In the genomic region with DNA sequence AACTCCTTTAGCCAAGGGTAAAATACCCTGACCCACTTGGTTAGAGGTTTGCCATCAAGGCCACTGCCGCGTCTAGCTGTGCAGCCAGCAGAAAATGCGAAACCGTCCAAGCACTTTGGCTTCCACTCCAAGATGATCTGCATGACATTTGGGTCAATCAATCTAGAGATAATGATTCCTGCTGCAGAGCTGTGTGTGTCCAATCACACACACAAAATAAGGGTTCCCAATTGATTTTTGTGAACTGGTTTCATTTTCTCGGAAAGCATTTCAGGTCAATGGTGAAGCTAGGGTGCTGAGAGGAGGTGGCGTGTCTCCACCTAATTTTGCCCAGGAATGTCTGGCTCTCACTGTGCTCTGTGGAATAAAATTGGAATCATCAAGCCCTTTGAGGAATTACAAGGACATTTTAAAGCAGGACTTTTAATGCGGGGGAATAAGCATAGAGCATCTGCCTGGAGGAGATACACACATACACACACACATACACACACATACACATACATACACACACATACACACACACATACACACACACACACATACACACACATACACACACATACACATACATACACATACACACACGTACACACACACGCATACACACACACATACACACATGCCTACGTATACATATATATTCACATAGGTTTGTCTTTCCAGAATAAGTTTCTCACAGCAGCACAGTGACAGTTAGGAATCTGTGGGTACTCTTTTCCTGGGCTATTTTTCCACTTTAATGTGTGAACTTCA, we compare ENCODE assay signal across 19 cellular contexts. TPM values are rescaled to one million over a fixed set of nuclear protein-coding genes. Genes with fewer than 3 reads are reported as not detected.
DNase-seq lines count a peak whose midpoint lies in the region; ATAC-seq and TF ChIP-seq lines count a peak whose summit lies in the region.
"Had no signal": no experiment of that assay in that cellular context is flagged by ENCODE, and none has a peak within 500 bp of the region (broad histone marks: within the 10 kb centered on the region; RNA-seq: fewer than 3 reads in every experiment).

No MANE protein-coding gene starts in this region.

- H3K27ac Mint-ChIP-seq in stimulated activated effector memory CD8-positive, alpha-beta T cell treated with anti-CD3 and anti-CD28 coated beads, Interleukin-12 subunit alpha, Interleukin-12 subunit beta, amount 100 ng/mL, for 72 hours: no peak overlapping the region
- H3K27ac Mint-ChIP-seq: CD4-positive, alpha-beta T cell; IgD-negative memory B cell had no signal

- no peak overlapping the region for H4K5ac ChIP-seq in IMR-90 (ENCODE audit: low read depth, low read length)

- CTCF ChIA-PET in IMR-90 (lab: Yijun Ruan, JAX): no interaction called here

- H3K4me1 Mint-ChIP-seq in stimulated activated effector memory CD8-positive, alpha-beta T cell treated with anti-CD3 and anti-CD28 coated beads, Interleukin-12 subunit alpha, Interleukin-12 subunit beta, amount 100 ng/mL, for 72 hours: no peaks in the 10 kb centered on the region
- H3K4me1 Mint-ChIP-seq: IgD-negative memory B cell had no signal

- no TSS peak for BruUV-seq in IMR-90 (replicated peaks; lab: Mats Ljungman, UMichigan)

- no peak overlapping the region for H3K27ac ChIP-seq in IMR-90 (ENCODE audit: insufficient read depth, low read length)
- H3K27ac ChIP-seq: 22Rv1, A549, C4-2B, HL-60 had no signal

- ATAC-seq in IMR-90 (ENCODE audit: low read depth) (no peak), left lobe of liver (peak; percentile 82), GM18505 (IDR thresholded peaks at IDR 0.05; ENCODE audit: unreplicated experiment) (no peak)
- ATAC-seq in stimulated activated effector memory CD8-positive, alpha-beta T cell treated with anti-CD3 and anti-CD28 coated beads, Interleukin-12 subunit alpha, Interleukin-12 subunit beta, amount 100 ng/mL, for 72 hours: no peak
- ATAC-seq: A549 had no signal

- no peak overlapping the region for H3K4me2 ChIP-seq in IMR-90 (ENCODE audit: low read depth, low read length)
- H3K4me2 ChIP-seq: A549 had no signal

- H3K9ac ChIP-seq in IMR-90 (ENCODE audit: low read depth, low read length): no peak overlapping the region

- no peak overlapping the region for H3K56ac ChIP-seq in IMR-90 (ENCODE audit: extremely low read depth, insufficient read depth, low read length)

- H2BK20ac ChIP-seq in IMR-90 (ENCODE audit: low read depth, low read length): no peak overlapping the region

- no peak overlapping the region for H2AK9ac ChIP-seq in IMR-90 (replicated peaks; ENCODE audit: low read depth, low read length, poor library complexity)

- H3K18ac ChIP-seq in IMR-90 (ENCODE audit: low read depth, low read length): no peak overlapping the region

- no peaks in the 10 kb centered on the region for H3K4me1 ChIP-seq in IMR-90 (ENCODE audit: control insufficient read depth, insufficient read depth, low read length)
- H3K4me1 ChIP-seq: A549, Caco-2 had no signal

- in situ Hi-C loops in IMR-90 (cut with MboI; ENCODE audit: low sequenced_read_pairs): no loop called here

- no peaks in the 10 kb centered on the region for H3K36me3 Mint-ChIP-seq in stimulated activated effector memory CD8-positive, alpha-beta T cell treated with anti-CD3 and anti-CD28 coated beads, Interleukin-12 subunit alpha, Interleukin-12 subunit beta, amount 100 ng/mL, for 72 hours
- H3K36me3 Mint-ChIP-seq: IgD-negative memory B cell had no signal

- no peak for TF ChIP-seq CTCF in IMR-90 (conservative IDR thresholded peaks at IDR 0.05; ENCODE audit: low read depth, low read length)

- H3K23ac ChIP-seq in IMR-90 (ENCODE audit: low read depth, low read length): no peak overlapping the region

- no peaks in the 10 kb centered on the region for H4K20me1 ChIP-seq in IMR-90 (ENCODE audit: insufficient read depth, low read length)

- TF ChIP-seq RAD21 in IMR-90 (IDR thresholded peaks at IDR 0.05; ENCODE audit: low read length): no peak

- H3K4me3 ChIP-seq in IMR-90 (ENCODE audit: insufficient read depth, low read depth, low read length): no peak overlapping the region
- H3K4me3 ChIP-seq: A549, HAP-1 had no signal

- H3K4ac ChIP-seq in IMR-90 (ENCODE audit: low read depth, low read length): no peak overlapping the region

- H2AK5ac ChIP-seq in IMR-90 (ENCODE audit: low read depth, low read length): no peak overlapping the region

- TF ChIP-seq POLR2A in IMR-90 (IDR thresholded peaks at IDR 0.05; ENCODE audit: low read depth, low read length) (no peak), GM18505 (IDR thresholded peaks at IDR 0.05; ENCODE audit: borderline replicate concordance, extremely low read depth, insufficient read depth, insufficient read length) (no peak)

- peak overlapping the region; percentile 78 for H2BK5ac ChIP-seq in IMR-90 (ENCODE audit: low read depth, low read length, poor library complexity, severe bottlenecking)

- no peak overlapping the region for H3K14ac ChIP-seq in IMR-90 (replicated peaks; ENCODE audit: low read depth, low read length)

- no peak overlapping the region for H2BK15ac ChIP-seq in IMR-90 (ENCODE audit: low read depth, low read length)

- no peak overlapping the region for H4K8ac ChIP-seq in IMR-90 (ENCODE audit: low read depth in 2 of 2, low read length in 2 of 2)

- H3K79me1 ChIP-seq in IMR-90 (ENCODE audit: low read depth in 1 of 2, low read length in 2 of 2): no peaks in the 10 kb centered on the region

- H3K36me3 ChIP-seq in IMR-90 (ENCODE audit: control insufficient read depth, insufficient read depth, low read length): no peaks in the 10 kb centered on the region
- H3K36me3 ChIP-seq: HAP-1 had no signal

- no peaks in the 10 kb centered on the region for H3K9me3 Mint-ChIP-seq in stimulated activated effector memory CD8-positive, alpha-beta T cell treated with anti-CD3 and anti-CD28 coated beads, Interleukin-12 subunit alpha, Interleukin-12 subunit beta, amount 100 ng/mL, for 72 hours
- H3K9me3 Mint-ChIP-seq: CD4-positive, alpha-beta T cell had no signal

- H2BK120ac ChIP-seq in IMR-90 (ENCODE audit: low read depth, low read length): no peak overlapping the region

- dilution Hi-C loops in IMR-90 (cut with HindIII; ENCODE audit: low sequenced_read_pairs, unreplicated experiment): no loop called here

- no peaks in the 10 kb centered on the region for H3K9me1 ChIP-seq in IMR-90 (ENCODE audit: insufficient read depth, low read length)

- H2AFZ ChIP-seq in IMR-90 (replicated peaks; ENCODE audit: low read length, poor library complexity): no peak overlapping the region

- no peaks in the 10 kb centered on the region for H3K9me3 ChIP-seq in IMR-90 (ENCODE audit: control insufficient read depth, insufficient read depth, low read length)
- H3K9me3 ChIP-seq: A549, Caco-2, HAP-1 had no signal

- intact Hi-C loops in IMR-90 (cut with micrococcal nuclease): no loop called here

- no peak overlapping the region for H4K91ac ChIP-seq in IMR-90 (ENCODE audit: insufficient read depth, low read depth, low read length)

- H3K4me3 Mint-ChIP-seq in stimulated activated effector memory CD8-positive, alpha-beta T cell treated with anti-CD3 and anti-CD28 coated beads, Interleukin-12 subunit alpha, Interleukin-12 subunit beta, amount 100 ng/mL, for 72 hours: no peak overlapping the region
- H3K4me3 Mint-ChIP-seq: CD4-positive, alpha-beta T cell; IgD-negative memory B cell had no signal

- no CpG with 5 or more reads among the region's 10 CpGs for WGBS in IMR-90 (ENCODE audit: extremely low coverage in 2 of 2, insufficient read length in 1 of 2), 2 experiments

- POLR2A ChIA-PET in IMR-90 (lab: Charles Lee; ENCODE audit: unreplicated experiment): no interaction called here

- no peaks in the 10 kb centered on the region for H3K27me3 ChIP-seq in IMR-90 (ENCODE audit: control insufficient read depth, insufficient read depth, low read length)

- peak in 2 of 3 experiments; percentile 31 to 63 for DNase-seq in NCI-H1417 (lab: John Stamatoyannopoulos, UW)
- no peak for DNase-seq in NCI-H1417 treated with DMSO at 0.1 percent for 48 hours (lab: John Stamatoyannopoulos, UW)
- DNase-seq in IMR-90: no peak
- DNase-seq in left lobe of liver (ENCODE audit: low spot score): no peak
- peak; percentile 6 for DNase-seq in pons (ENCODE audit: low spot score)
- no peak for DNase-seq in stimulated activated effector memory CD8-positive, alpha-beta T cell treated with anti-CD3 and anti-CD28 coated beads, Interleukin-12 subunit alpha, Interleukin-12 subunit beta, amount 100 ng/mL, for 72 hours (ENCODE audit: low spot score in 2 of 2)
- no peak for DNase-seq in stimulated activated CD8-positive, alpha-beta memory T cell treated with anti-CD3 and anti-CD28 coated beads, Interleukin-4, amount 100 ng/mL, for 48 hours
- DNase-seq: AML-193; Caco-2; CD4-positive, alpha-beta T cell; DMS79; GDM1 had no signal

TF ChIP-seq in IMR-90, 13 proteins besides CTCF, POLR2A, EP300 and RAD21:
- TF ChIP-seq CHD1 (IDR thresholded peaks at IDR 0.05; ENCODE audit: low read depth, low read length): no peak
- TF ChIP-seq USF2 (IDR thresholded peaks at IDR 0.05; ENCODE audit: low read depth, low read length): no peak
- TF ChIP-seq SMC3 (IDR thresholded peaks at IDR 0.05; ENCODE audit: low read depth, low read length): no peak
- TF ChIP-seq CEBPB (IDR thresholded peaks at IDR 0.05; ENCODE audit: low read depth, low read length): no peak
- TF ChIP-seq RCOR1 (IDR thresholded peaks at IDR 0.05; ENCODE audit: insufficient replicate concordance, low read length): no peak
- no peak for TF ChIP-seq NFE2L2 (IDR thresholded peaks at IDR 0.05; ENCODE audit: low read depth, low read length)
- TF ChIP-seq MAZ (IDR thresholded peaks at IDR 0.05; ENCODE audit: borderline replicate concordance, low read depth, low read length): no peak
- TF ChIP-seq RFX5 (IDR thresholded peaks at IDR 0.05; ENCODE audit: low read depth, low read length): no peak

RNA-seq across cellular contexts. Expression of gene ACADSB, which starts 59.5 kb away (rescaled TPM):
- total RNA-seq in IMR-90 (2012; rRNA removed): 9.2 and 10.6 TPM in 2 replicates
- 3.8 and 6.2 TPM in 2 replicates for polyA plus RNA-seq in IMR-90 (2012; rRNA removed)
- 0.84 and 1.6 TPM in 2 replicates for polyA plus RNA-seq in IMR-90 (2012; cell fraction: cytosol; rRNA removed)
- polyA plus RNA-seq in IMR-90 (2012; cell fraction: nucleus; rRNA removed; ENCODE audit: low replicate concordance): 0.72 and 6.5 TPM in 2 replicates
- 328 TPM for total RNA-seq in left lobe of liver

RNA-seq across cellular contexts. Expression of gene IKZF5, which starts 59.7 kb away (rescaled TPM):
- total RNA-seq in IMR-90 (2012; rRNA removed) (2.9 and 4.2 TPM in 2 replicates), left lobe of liver (12.7 TPM)
- polyA plus RNA-seq in IMR-90 (2012; rRNA removed): 4.4 and 5.1 TPM in 2 replicates
- polyA plus RNA-seq in IMR-90 (2012; cell fraction: cytosol; rRNA removed): 0.87 and 1.2 TPM in 2 replicates
- 4.0 and 12.1 TPM in 2 replicates for polyA plus RNA-seq in IMR-90 (2012; cell fraction: nucleus; rRNA removed; ENCODE audit: low replicate concordance)

Comparison
In these comparisons a context has a peak if more than half of its experiments do, and no peak if none do; other contexts are left out.
1. DNase-seq: peak in NCI-H1417 (2 of 3) and pons (single experiment); none in NCI-H1417 treated with DMSO at 0.1 percent for 48 hours (single experiment), IMR-90 (single experiment), left lobe of liver (single experiment), stimulated activated effector memory CD8-positive, alpha-beta T cell treated with anti-CD3 and anti-CD28 coated beads, Interleukin-12 subunit alpha, Interleukin-12 subunit beta, amount 100 ng/mL, for 72 hours (0 of 2) and stimulated activated CD8-positive, alpha-beta memory T cell treated with anti-CD3 and anti-CD28 coated beads, Interleukin-4, amount 100 ng/mL, for 48 hours (single experiment).
2. RNA of gene ACADSB, which starts 59.5 kb away (total RNA-seq): 328 TPM in left lobe of liver (single experiment); 9.2 to 10.6 TPM in IMR-90; every median in the first group is over 10 times any median in the second.